21 cellular contexts compared by ENCODE assay signal in genomic region chr1:17979815-17980214, GRCh38.
DNase-seq lines count a peak whose midpoint lies in the region; ATAC-seq and TF ChIP-seq lines count a peak whose summit lies in the region.
"Had no signal": no experiment of that assay in that cellular context is flagged by ENCODE, and none has a peak within 500 bp of the region (broad histone marks: within the 10 kb centered on the region; RNA-seq: fewer than 3 reads in every experiment).

No MANE protein-coding gene starts in this region.

- H3K27me3 ChIP-seq in endodermal cell (ENCODE audit: control insufficient read depth, insufficient read depth, low read length, poor library complexity, severe bottlenecking): peaks cover 6% of the 10 kb centered on the region
- H3K27me3 ChIP-seq: right lobe of liver, uterus had no signal

- TF ChIP-seq CTCF in endodermal cell (conservative IDR thresholded peaks at IDR 0.05) (no peak), osteocyte (IDR thresholded peaks at IDR 0.05) (no peak)

- H3K9me3 Mint-ChIP-seq in endodermal cell (no peaks in the 10 kb centered on the region), osteocyte (ENCODE audit: unreplicated experiment) (no peaks in the 10 kb centered on the region)
- no peaks in the 10 kb centered on the region for H3K9me3 Mint-ChIP-seq in activated T-cell treated with anti-CD3 and anti-CD28 coated beads, Interleukin-2, amount 50 U/mL, for 72 hours
- H3K9me3 Mint-ChIP-seq: activated naive CD8-positive, alpha-beta T cell treated with anti-CD3 and anti-CD28 coated beads, Interleukin-2, amount 10 ng/mL, durations not matched to agents 7 days and 5 days; CD8-positive, alpha-beta memory T cell had no signal

- DNase-seq in NCI-H2029 (lab: John Stamatoyannopoulos, UW) (peak; percentile 66), NCI-H2029 treated with DMSO at 0.1 percent for 48 hours (lab: John Stamatoyannopoulos, UW) (no peak), NCI-H187 (lab: John Stamatoyannopoulos, UW) (peak; percentile 76 to 91), NCI-H524 (lab: John Stamatoyannopoulos, UW) (peak; percentile 30 to 68), endodermal cell (peak; percentile 60), osteocyte (ENCODE audit: extremely low spot score, unreplicated experiment) (no peak)
- DNase-seq in activated T-cell treated with anti-CD3 and anti-CD28 coated beads, Interleukin-2, amount 50 U/mL, for 72 hours: no peak
- DNase-seq: activated CD4-positive, alpha-beta T cell treated with anti-CD3 and anti-CD28 coated beads, Interleukin-2, amount 50 U/mL, for 48 hours; activated CD8-positive, alpha-beta memory T cell treated with anti-CD3 and anti-CD28 coated beads, Interleukin-2, amount 50 U/mL, for 4 hours; activated naive CD8-positive, alpha-beta T cell treated with anti-CD3 and anti-CD28 coated beads, Interleukin-2, amount 10 ng/mL, durations not matched to agents 7 days and 5 days; CD8-positive, alpha-beta memory T cell; cerebellar nuclear complex; DND-41; right lobe of liver; SIG-M5; stimulated activated naive CD4-positive, alpha-beta T cell treated with Interleukin-2 at 50 U/mL for 16 hours; uterus had no signal

- H3K9me3 ChIP-seq in endodermal cell (ENCODE audit: control insufficient read depth, low read length): no peaks in the 10 kb centered on the region
- H3K9me3 ChIP-seq: right lobe of liver, thoracic aorta, uterus had no signal

- H3K27ac Mint-ChIP-seq in endodermal cell (no peak overlapping the region), osteocyte (ENCODE audit: unreplicated experiment) (no peak overlapping the region)
- H3K27ac Mint-ChIP-seq in activated T-cell treated with anti-CD3 and anti-CD28 coated beads, Interleukin-2, amount 50 U/mL, for 72 hours: no peak overlapping the region
- H3K27ac Mint-ChIP-seq: activated naive CD8-positive, alpha-beta T cell treated with anti-CD3 and anti-CD28 coated beads, Interleukin-2, amount 10 ng/mL, durations not matched to agents 7 days and 5 days; CD8-positive, alpha-beta memory T cell had no signal

- H3K4me3 Mint-ChIP-seq in endodermal cell: no peak overlapping the region
- no peak overlapping the region for H3K4me3 Mint-ChIP-seq in activated T-cell treated with anti-CD3 and anti-CD28 coated beads, Interleukin-2, amount 50 U/mL, for 72 hours
- no peak overlapping the region for H3K4me3 Mint-ChIP-seq in osteocyte (ENCODE audit: unreplicated experiment)
- H3K4me3 Mint-ChIP-seq: activated naive CD8-positive, alpha-beta T cell treated with anti-CD3 and anti-CD28 coated beads, Interleukin-2, amount 10 ng/mL, durations not matched to agents 7 days and 5 days; CD8-positive, alpha-beta memory T cell had no signal

- no peak overlapping the region for H3K9ac ChIP-seq in endodermal cell (ENCODE audit: extremely low read depth, low read length, poor library complexity, severe bottlenecking)

- no peak overlapping the region for H3K27ac ChIP-seq in endodermal cell (ENCODE audit: low read depth, low read length)
- H3K27ac ChIP-seq: epithelial cell of prostate, right lobe of liver, thoracic aorta, uterus had no signal

- no peak for ATAC-seq in activated T-cell treated with anti-CD3 and anti-CD28 coated beads, Interleukin-2, amount 50 U/mL, for 72 hours (replicated peaks in 1 of 2)
- no peak for ATAC-seq in GM21390 (IDR thresholded peaks at IDR 0.05; ENCODE audit: unreplicated experiment)
- ATAC-seq: right lobe of liver had no signal

- H3K27me3 Mint-ChIP-seq in endodermal cell (ENCODE audit: insufficient read depth) (peaks cover 5% of the 10 kb centered on the region), osteocyte (ENCODE audit: unreplicated experiment) (no peaks in the 10 kb centered on the region)
- H3K27me3 Mint-ChIP-seq in activated T-cell treated with anti-CD3 and anti-CD28 coated beads, Interleukin-2, amount 50 U/mL, for 72 hours (ENCODE audit: low read depth): peaks cover 6% of the 10 kb centered on the region
- H3K27me3 Mint-ChIP-seq: activated naive CD8-positive, alpha-beta T cell treated with anti-CD3 and anti-CD28 coated beads, Interleukin-2, amount 10 ng/mL, durations not matched to agents 7 days and 5 days had no signal

- no peak overlapping the region for H3K4me3 ChIP-seq in endodermal cell (ENCODE audit: low read length)
- H3K4me3 ChIP-seq: lung, right lobe of liver, thoracic aorta, uterus had no signal

- H3K4me1 Mint-ChIP-seq in endodermal cell (no peaks in the 10 kb centered on the region), osteocyte (ENCODE audit: unreplicated experiment) (no peaks in the 10 kb centered on the region)
- no peaks in the 10 kb centered on the region for H3K4me1 Mint-ChIP-seq in activated T-cell treated with anti-CD3 and anti-CD28 coated beads, Interleukin-2, amount 50 U/mL, for 72 hours (ENCODE audit: low read depth)
- H3K4me1 Mint-ChIP-seq: activated naive CD8-positive, alpha-beta T cell treated with anti-CD3 and anti-CD28 coated beads, Interleukin-2, amount 10 ng/mL, durations not matched to agents 7 days and 5 days; CD8-positive, alpha-beta memory T cell had no signal

- H3K36me3 Mint-ChIP-seq in endodermal cell (ENCODE audit: low read depth) (no peaks in the 10 kb centered on the region), osteocyte (ENCODE audit: unreplicated experiment) (no peaks in the 10 kb centered on the region)
- no peaks in the 10 kb centered on the region for H3K36me3 Mint-ChIP-seq in activated T-cell treated with anti-CD3 and anti-CD28 coated beads, Interleukin-2, amount 50 U/mL, for 72 hours (ENCODE audit: insufficient read depth in 2 of 2)
- H3K36me3 Mint-ChIP-seq: activated naive CD8-positive, alpha-beta T cell treated with anti-CD3 and anti-CD28 coated beads, Interleukin-2, amount 10 ng/mL, durations not matched to agents 7 days and 5 days; CD8-positive, alpha-beta memory T cell had no signal

- H3K4me1 ChIP-seq in endodermal cell (ENCODE audit: control insufficient read depth, insufficient read depth, low read length): no peaks in the 10 kb centered on the region
- H3K4me1 ChIP-seq: right lobe of liver, uterus had no signal

- no peaks in the 10 kb centered on the region for H3K36me3 ChIP-seq in endodermal cell (ENCODE audit: control insufficient read depth, insufficient read depth, low read length)
- H3K36me3 ChIP-seq: right lobe of liver, thoracic aorta, uterus had no signal

- WGBS in endodermal cell (ENCODE audit: insufficient coverage in 1 of 2, insufficient read length in 1 of 2), 2 experiments: 74 to 75% methylated on average over 1 to 6 of the region's 6 CpGs

Comparison
In these comparisons a context has a peak if more than half of its experiments do, and no peak if none do; other contexts are left out.
1. DNase-seq: peak in NCI-H2029 (single experiment), NCI-H187 (2 of 2), NCI-H524 (2 of 2) and endodermal cell (single experiment); none in NCI-H2029 treated with DMSO at 0.1 percent for 48 hours (single experiment), activated T-cell treated with anti-CD3 and anti-CD28 coated beads, Interleukin-2, amount 50 U/mL, for 72 hours (0 of 2) and osteocyte (single experiment).